In genomic region chr5:8906303-8906967, GRCh38 we compare ENCODE assay signal across 19 cellular contexts.
DNase-seq lines count a peak whose midpoint lies in the region; ATAC-seq and TF ChIP-seq lines count a peak whose summit lies in the region.
"Had no signal": no experiment of that assay in that cellular context is flagged by ENCODE, and none has a peak within 500 bp of the region (broad histone marks: within the 10 kb centered on the region; RNA-seq: fewer than 3 reads in every experiment).

No MANE protein-coding gene starts in this region.

- TF ChIP-seq CTCF in PC-9 (conservative IDR thresholded peaks at IDR 0.05) (no peak), GM10266 (IDR thresholded peaks at IDR 0.05; ENCODE audit: control insufficient read depth, insufficient read depth, low read depth, missing control alignments) (no peak)

- POLR2A ChIA-PET in PC-9 (lab: Charles Lee; ENCODE audit: unreplicated experiment): no interaction called here

- CTCF ChIA-PET in PC-9 (lab: Charles Lee): no interaction called here

- H3K36me3 ChIP-seq in PC-9 (ENCODE audit: low read depth): no peaks in the 10 kb centered on the region
- no peaks in the 10 kb centered on the region for H3K36me3 ChIP-seq in skeletal muscle satellite cell (ENCODE audit: insufficient read depth, low read length)

- no peaks in the 10 kb centered on the region for H3K79me2 ChIP-seq in PC-9 (ENCODE audit: low read depth)
- H3K79me2 ChIP-seq: parathyroid adenoma had no signal

- H3K27ac ChIP-seq in PC-9: peak overlapping the region; percentile 71
- H3K27ac ChIP-seq: parathyroid adenoma, testis had no signal

- no peaks in the 10 kb centered on the region for H3K9me2 ChIP-seq in PC-9 (ENCODE audit: insufficient read depth)

- no TSS peak for BruUV-seq in PC-9 (replicated peaks; lab: Mats Ljungman, UMichigan)

- H3K27me3 ChIP-seq in PC-9 (ENCODE audit: insufficient read depth, low read depth) (no peaks in the 10 kb centered on the region), skeletal muscle satellite cell (ENCODE audit: control insufficient read depth, insufficient read depth, low read length) (no peaks in the 10 kb centered on the region)
- H3K27me3 ChIP-seq: testis had no signal

- H3K9ac ChIP-seq in skeletal muscle satellite cell (ENCODE audit: low read depth, low read length): peak overlapping the region; percentile 39
- H3K9ac ChIP-seq: parathyroid adenoma had no signal

- no peaks in the 10 kb centered on the region for H3K36me3 Mint-ChIP-seq in stimulated activated effector memory CD8-positive, alpha-beta T cell treated with anti-CD3 and anti-CD28 coated beads, Interleukin-12 subunit alpha, Interleukin-12 subunit beta, amount 100 ng/mL, for 72 hours
- H3K36me3 Mint-ChIP-seq: CD4-positive, CD25-positive, alpha-beta regulatory T cell had no signal

- intact Hi-C loops in PC-9 (cut with micrococcal nuclease; ENCODE audit: unreplicated experiment): no loop called here

- H3K4me3 ChIP-seq in PC-9 (no peak overlapping the region), skeletal muscle satellite cell (ENCODE audit: low read length) (no peak overlapping the region)
- H3K4me3 ChIP-seq: testis had no signal

- no peak overlapping the region for H3K4me3 Mint-ChIP-seq in stimulated activated effector memory CD8-positive, alpha-beta T cell treated with anti-CD3 and anti-CD28 coated beads, Interleukin-12 subunit alpha, Interleukin-12 subunit beta, amount 100 ng/mL, for 72 hours
- H3K4me3 Mint-ChIP-seq: activated CD4-positive, alpha-beta T cell treated with anti-CD3 and anti-CD28 coated beads for 36 hours; CD4-positive, CD25-positive, alpha-beta regulatory T cell had no signal

- peaks cover 20% of the 10 kb centered on the region for H3K4me1 ChIP-seq in PC-9 (replicated peaks; ENCODE audit: insufficient read depth)
- H3K4me1 ChIP-seq in skeletal muscle satellite cell (ENCODE audit: control insufficient read depth, insufficient read depth, low read length): peaks cover 31% of the 10 kb centered on the region
- H3K4me1 ChIP-seq: parathyroid adenoma, testis had no signal

- H3K9me3 ChIP-seq in PC-9 (ENCODE audit: insufficient read depth, low read depth) (no peaks in the 10 kb centered on the region), skeletal muscle satellite cell (replicated peaks; ENCODE audit: low read length) (no peaks in the 10 kb centered on the region)
- H3K9me3 ChIP-seq: testis had no signal

- DNase-seq in GM03348 (ENCODE audit: low spot score) (peak; percentile 7), PC-9 (no peak), fibroblast of gingiva (ENCODE audit: low read depth) (peak; percentile 41), GM10266 (ENCODE audit: extremely low spot score) (no peak), inferior parietal cortex (ENCODE audit: extremely low spot score) (no peak)
- DNase-seq in stimulated activated effector memory CD8-positive, alpha-beta T cell treated with anti-CD3 and anti-CD28 coated beads, Interleukin-12 subunit alpha, Interleukin-12 subunit beta, amount 100 ng/mL, for 72 hours (ENCODE audit: low spot score in 2 of 2): no peak
- DNase-seq: activated CD4-positive, alpha-beta T cell treated with anti-CD3 and anti-CD28 coated beads for 36 hours; activated naive CD4-positive, alpha-beta T cell treated with anti-CD3 and anti-CD28 coated beads, Interleukin-2, amount 50 U/mL, for 16 hours; caudate nucleus; CD4-positive, CD25-positive, alpha-beta regulatory T cell; glutamatergic neuron; KBM-7; left cardiac atrium; NCI-H1436 treated with DMSO at 0.1 percent for 48 hours; NCI-H82; testis had no signal

- no peaks in the 10 kb centered on the region for H4K20me1 ChIP-seq in PC-9 (ENCODE audit: insufficient read depth)

- no peaks in the 10 kb centered on the region for H3F3A ChIP-seq in PC-9 (ENCODE audit: insufficient read depth, low read depth)

- no peak overlapping the region for H2AFZ ChIP-seq in PC-9
- H2AFZ ChIP-seq: parathyroid adenoma had no signal

- H3K27ac Mint-ChIP-seq in stimulated activated effector memory CD8-positive, alpha-beta T cell treated with anti-CD3 and anti-CD28 coated beads, Interleukin-12 subunit alpha, Interleukin-12 subunit beta, amount 100 ng/mL, for 72 hours: no peak overlapping the region
- H3K27ac Mint-ChIP-seq: activated CD4-positive, alpha-beta T cell treated with anti-CD3 and anti-CD28 coated beads for 36 hours; CD4-positive, CD25-positive, alpha-beta regulatory T cell had no signal

- H3K4me2 ChIP-seq in PC-9 (no peak overlapping the region), skeletal muscle satellite cell (ENCODE audit: low read length) (no peak overlapping the region)

- peaks cover 20% of the 10 kb centered on the region for H3K9me3 Mint-ChIP-seq in stimulated activated effector memory CD8-positive, alpha-beta T cell treated with anti-CD3 and anti-CD28 coated beads, Interleukin-12 subunit alpha, Interleukin-12 subunit beta, amount 100 ng/mL, for 72 hours

- no peaks in the 10 kb centered on the region for H3K4me1 Mint-ChIP-seq in stimulated activated effector memory CD8-positive, alpha-beta T cell treated with anti-CD3 and anti-CD28 coated beads, Interleukin-12 subunit alpha, Interleukin-12 subunit beta, amount 100 ng/mL, for 72 hours
- H3K4me1 Mint-ChIP-seq: activated CD4-positive, alpha-beta T cell treated with anti-CD3 and anti-CD28 coated beads for 36 hours; CD4-positive, CD25-positive, alpha-beta regulatory T cell had no signal

- ATAC-seq in stimulated activated effector memory CD8-positive, alpha-beta T cell treated with anti-CD3 and anti-CD28 coated beads, Interleukin-12 subunit alpha, Interleukin-12 subunit beta, amount 100 ng/mL, for 72 hours: no peak
- ATAC-seq: activated CD4-positive, alpha-beta T cell treated with anti-CD3 and anti-CD28 coated beads for 36 hours; left cardiac atrium; Right ventricle myocardium inferior had no signal

Comparison
In these comparisons a context has a peak if more than half of its experiments do, and no peak if none do; other contexts are left out.
1. DNase-seq: peak in GM03348 (single experiment) and fibroblast of gingiva (single experiment); none in PC-9 (0 of 2), stimulated activated effector memory CD8-positive, alpha-beta T cell treated with anti-CD3 and anti-CD28 coated beads, Interleukin-12 subunit alpha, Interleukin-12 subunit beta, amount 100 ng/mL, for 72 hours (0 of 2), GM10266 (single experiment) and inferior parietal cortex (single experiment).